ENCODE assay signal across 13 cellular contexts in the genomic region with DNA sequence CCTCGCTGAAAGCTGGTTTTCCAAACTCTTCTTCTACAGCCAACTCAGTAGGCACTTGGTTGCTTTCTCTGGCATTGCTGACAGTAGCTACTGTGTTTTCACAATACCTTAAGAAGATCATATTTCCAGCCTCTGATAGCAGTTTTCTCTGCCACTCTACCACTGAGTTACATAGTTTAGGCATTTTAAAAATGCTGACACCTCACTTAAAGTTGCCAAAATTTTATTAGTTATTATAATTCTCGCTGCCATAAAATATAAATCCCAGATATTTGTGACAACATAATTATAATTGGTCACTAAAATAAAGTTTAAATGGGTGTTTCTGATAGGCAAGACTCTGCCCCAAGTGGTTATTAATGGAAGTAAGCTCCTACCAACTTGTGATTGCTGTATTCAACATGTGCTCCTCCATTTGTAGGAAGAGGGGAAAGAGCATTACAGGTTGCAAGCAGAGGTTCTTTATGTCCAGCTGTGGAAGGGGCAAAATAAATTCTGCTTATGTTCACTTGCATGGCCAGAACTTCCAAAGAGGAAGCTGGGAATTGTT.
A peak's percentile ranks its signal among the peaks of the same experiment; 100 is the strongest.
DNase-seq lines count a peak whose midpoint lies in the region; ATAC-seq and TF ChIP-seq lines count a peak whose summit lies in the region.
"Had no signal": no experiment of that assay in that cellular context is flagged by ENCODE, and none has a peak within 500 bp of the region (broad histone marks: within the 10 kb centered on the region; RNA-seq: fewer than 3 reads in every experiment).

No MANE protein-coding gene starts in this region.

- no peak overlapping the region for H2BK5ac ChIP-seq in trophoblast cell (ENCODE audit: low read depth, low read length, poor library complexity)

- no peaks in the 10 kb centered on the region for H3K9me3 ChIP-seq in SK-N-SH
- no peaks in the 10 kb centered on the region for H3K9me3 ChIP-seq in OCI-LY1 (ENCODE audit: low read length)
- H3K9me3 ChIP-seq in smooth muscle cell (replicated peaks; ENCODE audit: low read depth), result no peaks in the 10 kb centered on the region
- H3K9me3 ChIP-seq in left lung, result peaks cover 0 to 10% of the 10 kb centered on the region in 2 donors
- H3K9me3 ChIP-seq in trophoblast cell (ENCODE audit: insufficient read depth, low read depth, low read length), result no peaks in the 10 kb centered on the region

- ATAC-seq in SK-N-SH treated with all-trans-retinoic acid at 6 μM for 48 hours (no peak), left lung (no peak), HG03571 (IDR thresholded peaks at IDR 0.05; ENCODE audit: unreplicated experiment) (no peak)
- ATAC-seq: activated T-cell treated with anti-CD3 and anti-CD28 coated beads, Interleukin-2, amount 50 U/mL, for 72 hours had no signal

- H3K36me3 ChIP-seq in SK-N-SH (replicated peaks in 1 of 2; ENCODE audit: control insufficient read depth in 1 of 2, insufficient read depth in 2 of 2, low read length in 1 of 2) (no peaks in the 10 kb centered on the region), OCI-LY1 (ENCODE audit: insufficient read depth, low read length) (no peaks in the 10 kb centered on the region), smooth muscle cell (ENCODE audit: low read depth) (no peaks in the 10 kb centered on the region), left lung (no peaks in the 10 kb centered on the region), trophoblast cell (ENCODE audit: control insufficient read depth in 1 of 2, insufficient read depth in 2 of 2, low read length in 2 of 2) (no peaks in the 10 kb centered on the region)
- H3K36me3 ChIP-seq: Peyer's patch had no signal

- no peak overlapping the region for H2BK120ac ChIP-seq in trophoblast cell (ENCODE audit: insufficient read depth, low read length, poor library complexity)

- no peak overlapping the region for H3K14ac ChIP-seq in trophoblast cell (ENCODE audit: low read length)

- DNase-seq in SK-N-SH, result peak; percentile 0
- DNase-seq in epithelial cell of esophagus (ENCODE audit: low read depth), result peak; percentile 1
- no peak for DNase-seq in smooth muscle cell (lab: John Stamatoyannopoulos, UW; ENCODE audit: unreplicated experiment)
- no peak for DNase-seq in left lung
- DNase-seq in trophoblast cell, result no peak
- DNase-seq: activated T-cell treated with anti-CD3 and anti-CD28 coated beads, Interleukin-2, amount 50 U/mL, for 72 hours; NCI-H1417; NCI-H446; Peyer's patch; posterior cingulate gyrus had no signal

- H3K79me1 ChIP-seq in trophoblast cell (ENCODE audit: low read length), result no peaks in the 10 kb centered on the region

- H3K18ac ChIP-seq in trophoblast cell (ENCODE audit: low read length), result no peak overlapping the region

- H3K9ac ChIP-seq in SK-N-SH (no peak overlapping the region), OCI-LY1 (ENCODE audit: low read length) (no peak overlapping the region), smooth muscle cell (ENCODE audit: low read depth) (no peak overlapping the region), trophoblast cell (ENCODE audit: low read length) (no peak overlapping the region)

- no peak overlapping the region for H4K8ac ChIP-seq in trophoblast cell (ENCODE audit: low read depth, low read length)

- no peak overlapping the region for H4K91ac ChIP-seq in trophoblast cell (ENCODE audit: low read depth, low read length)

- H3K4me3 ChIP-seq in SK-N-SH (ENCODE audit: low read depth in 2 of 2, low read length in 1 of 2) (no peak overlapping the region), OCI-LY1 (ENCODE audit: low read depth, low read length, poor library complexity, severe bottlenecking) (no peak overlapping the region), epithelial cell of esophagus (ENCODE audit: low read length) (no peak overlapping the region), smooth muscle cell (no peak overlapping the region), left lung (no peak overlapping the region), trophoblast cell (ENCODE audit: low read depth, low read length) (no peak overlapping the region)
- H3K4me3 ChIP-seq: Peyer's patch had no signal

- CTCF ChIA-PET in SK-N-SH (lab: Yijun Ruan, JAX), result interaction anchor here (0.6 to 1.1 kb wide), 6 partner anchors 8 to 90 kb away, joined by 3 to 5 read pairs (median 4); no protein-coding TSS in a partner anchor

- H2AFZ ChIP-seq in SK-N-SH (ENCODE audit: low read depth) (no peak overlapping the region), OCI-LY1 (ENCODE audit: low read length) (no peak overlapping the region), smooth muscle cell (ENCODE audit: low read depth) (no peak overlapping the region), trophoblast cell (ENCODE audit: insufficient read depth, low read length, poor library complexity) (no peak overlapping the region)

- H2BK12ac ChIP-seq in trophoblast cell (ENCODE audit: low read length), result no peak overlapping the region

- POLR2A ChIA-PET in SK-N-SH (lab: Yijun Ruan, JAX), result no interaction called here

- no peak overlapping the region for H4K12ac ChIP-seq in trophoblast cell (ENCODE audit: low read depth, low read length)

- no peak for TF ChIP-seq RAD21 in SK-N-SH (IDR thresholded peaks at IDR 0.05; ENCODE audit: low read length)

- H4K20me1 ChIP-seq in SK-N-SH (ENCODE audit: insufficient read depth), result no peaks in the 10 kb centered on the region
- H4K20me1 ChIP-seq in OCI-LY1 (ENCODE audit: insufficient read depth, low read length), result no peaks in the 10 kb centered on the region
- no peaks in the 10 kb centered on the region for H4K20me1 ChIP-seq in smooth muscle cell (ENCODE audit: low read depth)

- H3K27ac ChIP-seq in SK-N-SH (ENCODE audit: low read depth in 2 of 2, low read length in 1 of 2), result no peak overlapping the region
- no peak overlapping the region for H3K27ac ChIP-seq in OCI-LY1 (ENCODE audit: low read depth, low read length, poor library complexity, severe bottlenecking)
- H3K27ac ChIP-seq in smooth muscle cell (ENCODE audit: low read depth), result no peak overlapping the region
- no peak overlapping the region for H3K27ac ChIP-seq in left lung
- no peak overlapping the region for H3K27ac ChIP-seq in trophoblast cell (ENCODE audit: low read depth, low read length)
- H3K27ac ChIP-seq: Peyer's patch had no signal

- WGBS in SK-N-SH (ENCODE audit: low lambda C conversion rate), result 1% methylated on average over 2 of the region's 2 CpGs
- 86% methylated on average over 2 of the region's 2 CpGs for WGBS in smooth muscle cell (ENCODE audit: low lambda C conversion rate)
- whole genome bisulfite sequencing in trophoblast cell (ENCODE audit: extremely low coverage, insufficient coverage, insufficient read length), result no CpG with 5 or more reads among the region's 2 CpGs

- H3K4me2 ChIP-seq in SK-N-SH (no peak overlapping the region), OCI-LY1 (ENCODE audit: low read length) (no peak overlapping the region), smooth muscle cell (no peak overlapping the region), trophoblast cell (ENCODE audit: low read length) (no peak overlapping the region)

- no peaks in the 10 kb centered on the region for H3K27me3 ChIP-seq in SK-N-SH (ENCODE audit: insufficient read depth)
- no peaks in the 10 kb centered on the region for H3K27me3 ChIP-seq in OCI-LY1 (ENCODE audit: insufficient read depth, low read length)
- no peaks in the 10 kb centered on the region for H3K27me3 ChIP-seq in smooth muscle cell (ENCODE audit: low read depth)
- no peaks in the 10 kb centered on the region for H3K27me3 ChIP-seq in left lung
- no peaks in the 10 kb centered on the region for H3K27me3 ChIP-seq in trophoblast cell (ENCODE audit: insufficient read depth, low read length)
- H3K27me3 ChIP-seq: Peyer's patch had no signal

- H3K4ac ChIP-seq in trophoblast cell (ENCODE audit: low read depth, low read length), result no peak overlapping the region

- H3K79me2 ChIP-seq in SK-N-SH (ENCODE audit: insufficient read depth) (no peaks in the 10 kb centered on the region), OCI-LY1 (ENCODE audit: insufficient read depth, low read length) (no peaks in the 10 kb centered on the region), smooth muscle cell (ENCODE audit: low read depth) (no peaks in the 10 kb centered on the region), trophoblast cell (ENCODE audit: control insufficient read depth, insufficient read depth, low read length, poor library complexity) (no peaks in the 10 kb centered on the region)

- no peaks in the 10 kb centered on the region for H3F3A ChIP-seq in SK-N-SH (replicated peaks; ENCODE audit: insufficient read depth)
- no peaks in the 10 kb centered on the region for H3F3A ChIP-seq in OCI-LY1 (ENCODE audit: insufficient read depth, low read length)
- no peaks in the 10 kb centered on the region for H3F3A ChIP-seq in smooth muscle cell (ENCODE audit: low read depth)

- H3K4me1 ChIP-seq in SK-N-SH (ENCODE audit: control insufficient read depth in 1 of 2, insufficient read depth in 2 of 2, low read depth in 1 of 2, low read length in 1 of 2) (no peaks in the 10 kb centered on the region), OCI-LY1 (ENCODE audit: insufficient read depth, low read length, severe bottlenecking) (no peaks in the 10 kb centered on the region), smooth muscle cell (ENCODE audit: low read depth) (no peaks in the 10 kb centered on the region), left lung (no peaks in the 10 kb centered on the region), trophoblast cell (ENCODE audit: control insufficient read depth in 1 of 2, insufficient read depth in 2 of 2, low read length in 2 of 2) (peaks cover 3 to 6% of the 10 kb centered on the region in 2 experiments)
- H3K4me1 ChIP-seq: Peyer's patch had no signal

- no peak overlapping the region for H2AK5ac ChIP-seq in trophoblast cell (ENCODE audit: low read length)

- intact Hi-C loops in left lung (cut with DNase I), result no loop called here

- no peaks in the 10 kb centered on the region for H3K9me2 ChIP-seq in SK-N-SH
- H3K9me2 ChIP-seq in OCI-LY1 (ENCODE audit: low read depth, low read length), result no peaks in the 10 kb centered on the region

- H3K23ac ChIP-seq in trophoblast cell (ENCODE audit: low read length), result no peak overlapping the region

- no peak for TF ChIP-seq EP300 in SK-N-SH (IDR thresholded peaks at IDR 0.05; ENCODE audit: borderline replicate concordance in 1 of 2, low read depth in 1 of 2, low read length in 1 of 2)

- TF ChIP-seq CTCF in SK-N-SH (IDR thresholded peaks at IDR 0.05) (no peak), OCI-LY1 (IDR thresholded peaks at IDR 0.05; ENCODE audit: low read length) (peak; percentile 18; the same call in 1 of the 2 replicates), epithelial cell of esophagus (IDR thresholded peaks at IDR 0.05; ENCODE audit: insufficient read depth, low read depth, low read length, missing control alignments) (no peak), smooth muscle cell (IDR thresholded peaks at IDR 0.05; ENCODE audit: borderline replicate concordance, insufficient read depth, poor library complexity, severe bottlenecking) (peak; percentile 25), left lung (IDR thresholded peaks at IDR 0.05) (no peak)

TF ChIP-seq in SK-N-SH, 30 proteins besides CTCF, POLR2A, EP300 and RAD21 (continues in another document):
- no peak for TF ChIP-seq SMC3 (IDR thresholded peaks at IDR 0.05; ENCODE audit: low read depth, low read length)
- TF ChIP-seq MXI1 (IDR thresholded peaks at IDR 0.05; ENCODE audit: low read depth, low read length), result no peak

TF ChIP-seq in SK-N-SH treated with all-trans-retinoic acid at 6 μM for 48 hours, 23 proteins besides CTCF, POLR2A, EP300 and RAD21 (continues in another document):
- TF ChIP-seq ZNF565 (CRISPR knock-in tag; conservative IDR thresholded peaks at IDR 0.05; ENCODE audit: low read depth) (no peak), CSDC2 (CRISPR knock-in tag; IDR thresholded peaks at IDR 0.05) (no peak)

Comparison
In these comparisons a context has a peak if more than half of its experiments do, and no peak if none do; other contexts are left out.
1. DNase-seq: peak in SK-N-SH (single experiment) and epithelial cell of esophagus (single experiment); none in smooth muscle cell (single experiment), left lung (0 of 2) and trophoblast cell (0 of 2).
2. CTCF ChIP-seq: peak in OCI-LY1 (single experiment) and smooth muscle cell (single experiment); none in SK-N-SH (single experiment), epithelial cell of esophagus (single experiment) and left lung (0 of 2).